Comparison of ENCODE assay signal across 28 cellular contexts in genomic region chrX:30538271-30538670, GRCh38. TPM values are rescaled to one million over a fixed set of nuclear protein-coding genes. Genes with fewer than 3 reads are reported as not detected.
DNase-seq lines count a peak whose midpoint lies in the region; ATAC-seq and TF ChIP-seq lines count a peak whose summit lies in the region.
"Had no signal": no experiment of that assay in that cellular context is flagged by ENCODE, and none has a peak within 500 bp of the region (broad histone marks: within the 10 kb centered on the region; RNA-seq: fewer than 3 reads in every experiment).

No MANE protein-coding gene starts in this region.

- H3K4me3 ChIP-seq in A673 (ENCODE audit: low read depth, low read length, poor library complexity, severe bottlenecking): no peak overlapping the region
- H3K4me3 ChIP-seq: adrenal gland, heart left ventricle, prostate gland had no signal

- H3K27ac ChIP-seq in A673 (ENCODE audit: low read depth, low read length, poor library complexity, severe bottlenecking): no peak overlapping the region
- H3K27ac ChIP-seq: 22Rv1, adrenal gland, brain microvascular endothelial cell, heart left ventricle, prostate gland had no signal

- TF ChIP-seq CTCF in A673 (conservative IDR thresholded peaks at IDR 0.05; ENCODE audit: low read depth, low read length): no peak

- no peaks in the 10 kb centered on the region for H3K36me3 ChIP-seq in A673 (ENCODE audit: insufficient read depth, low read length, poor library complexity, severe bottlenecking)
- H3K36me3 ChIP-seq: adrenal gland, brain microvascular endothelial cell, heart left ventricle, prostate gland had no signal

- intact Hi-C loops in A673 (cut with micrococcal nuclease; ENCODE audit: unreplicated experiment): no loop called here

- CTCF ChIA-PET in A673 (lab: Charles Lee): no interaction called here

- DNase-seq in A673 (ENCODE audit: low spot score): peak; percentile 11
- no peak for DNase-seq in ureter (ENCODE audit: low spot score)
- no peak for DNase-seq in activated effector memory CD4-positive, alpha-beta T cell treated with anti-CD3 and anti-CD28 coated beads, Interleukin-2, amount 50 U/mL, for 16 hours
- no peak for DNase-seq in effector CD8-positive, alpha-beta T cell (lab: John Stamatoyannopoulos, UW)
- DNase-seq: activated CD4-positive, alpha-beta T cell treated with anti-CD3 and anti-CD28 coated beads for 4 hours; activated CD8-positive, alpha-beta memory T cell treated with anti-CD3 and anti-CD28 coated beads for 24 hours; activated naive CD4-positive, alpha-beta T cell treated with Interleukin-2 at 50 U/mL for 16 hours; activated T-cell treated with anti-CD3 and anti-CD28 coated beads, Interleukin-2, amount 50 U/mL, for 4 hours; adrenal gland; brain microvascular endothelial cell; CD4-positive, alpha-beta T cell; effector CD4-positive, alpha-beta T cell; HCEC 1CT; heart left ventricle; left colon; NCI-H1105 treated with DMSO at 0.1 percent for 48 hours; NCI-H2081 treated with DMSO at 0.1 percent for 48 hours; NCI-H345; NCI-H82; OCI-M1 had no signal

- BruUV-seq in A673 (replicated peaks; lab: Mats Ljungman, UMichigan): no TSS peak

- no peaks in the 10 kb centered on the region for H3K4me1 ChIP-seq in A673 (ENCODE audit: insufficient read depth, low read length, poor library complexity, severe bottlenecking)
- H3K4me1 ChIP-seq: adrenal gland, heart left ventricle, prostate gland had no signal

- POLR2A ChIA-PET in A673 (lab: Charles Lee; ENCODE audit: low non-redundant PET): no interaction called here

- no peaks in the 10 kb centered on the region for H3K27me3 ChIP-seq in A673 (replicated peaks; ENCODE audit: insufficient read depth, low read depth, low read length, poor library complexity)
- H3K27me3 ChIP-seq: adrenal gland, brain microvascular endothelial cell, heart left ventricle had no signal

- peak; percentile 64 for ATAC-seq in GM18907 (IDR thresholded peaks at IDR 0.05; ENCODE audit: unreplicated experiment)
- ATAC-seq in HG02759 (IDR thresholded peaks at IDR 0.05; ENCODE audit: unreplicated experiment): peak; percentile 59
- ATAC-seq in HG03378 (IDR thresholded peaks at IDR 0.05; ENCODE audit: unreplicated experiment): peak; percentile 81
- no peak for ATAC-seq in GM21528 (IDR thresholded peaks at IDR 0.05; ENCODE audit: low FRiP score, unreplicated experiment)
- ATAC-seq: activated T-cell treated with anti-CD3 and anti-CD28 coated beads, Interleukin-2, amount 50 U/mL, for 4 hours; heart left ventricle; left colon; SK-N-SH treated with all-trans-retinoic acid at 6 μM for 48 hours had no signal

- H3K9me3 ChIP-seq in A673 (ENCODE audit: low read depth, low read length, poor library complexity, severe bottlenecking): no peaks in the 10 kb centered on the region
- H3K9me3 ChIP-seq: adrenal gland, heart left ventricle, prostate gland had no signal

RNA-seq across cellular contexts. Expression of gene TASL, which starts 39.3 kb away (rescaled TPM):
- total RNA-seq in A673 (2021) (not detected in 2 replicates), ureter (0.55 TPM)
- total RNA-seq: epithelial cell of proximal tubule had no signal
